8 cellular contexts compared by ENCODE assay signal in genomic region chr9:110427497-110428104, GRCh38.
DNase-seq lines count a peak whose midpoint lies in the region; ATAC-seq and TF ChIP-seq lines count a peak whose summit lies in the region.

No MANE protein-coding gene starts in this region.

- no peaks in the 10 kb centered on the region for H3K9me3 Mint-ChIP-seq in activated CD4-positive, alpha-beta T cell treated with anti-CD3 and anti-CD28 coated beads, Interleukin-2, amount 10 ng/mL, durations not matched to agents 24 days and 14 days

- no peaks in the 10 kb centered on the region for H3K9me3 ChIP-seq in colonic mucosa

- no peaks in the 10 kb centered on the region for H3K36me3 ChIP-seq in colonic mucosa

- peak; percentile 60 for ATAC-seq in HG02588 (IDR thresholded peaks at IDR 0.05; ENCODE audit: unreplicated experiment)
- no peak for ATAC-seq in HG03196 (IDR thresholded peaks at IDR 0.05; ENCODE audit: unreplicated experiment)

- H3K27ac Mint-ChIP-seq in activated CD4-positive, alpha-beta T cell treated with anti-CD3 and anti-CD28 coated beads, Interleukin-2, amount 10 ng/mL, durations not matched to agents 24 days and 14 days, result no peak overlapping the region

- no peaks in the 10 kb centered on the region for H3K4me1 ChIP-seq in colonic mucosa

- H3K4me1 Mint-ChIP-seq in activated CD4-positive, alpha-beta T cell treated with anti-CD3 and anti-CD28 coated beads, Interleukin-2, amount 10 ng/mL, durations not matched to agents 24 days and 14 days, result no peaks in the 10 kb centered on the region

- no peak overlapping the region for H3K4me3 ChIP-seq in colonic mucosa

- intact Hi-C loops in activated CD4-positive, alpha-beta T cell treated with anti-CD3 and anti-CD28 coated beads, Interleukin-2, amount 10 ng/mL, durations not matched to agents 24 days and 14 days (cut with micrococcal nuclease), result loop anchor here (10.0 kb wide), 1 partner anchor 197 kb away; no protein-coding TSS in a partner anchor
- intact Hi-C loops in colonic mucosa (cut with DNase I), result loop anchor here (5.0 kb wide), 2 partner anchors 195 to 245 kb away; no protein-coding TSS in a partner anchor

- no peak overlapping the region for H3K4me3 Mint-ChIP-seq in activated CD4-positive, alpha-beta T cell treated with anti-CD3 and anti-CD28 coated beads, Interleukin-2, amount 10 ng/mL, durations not matched to agents 24 days and 14 days

- no peaks in the 10 kb centered on the region for H3K27me3 Mint-ChIP-seq in activated CD4-positive, alpha-beta T cell treated with anti-CD3 and anti-CD28 coated beads, Interleukin-2, amount 10 ng/mL, durations not matched to agents 24 days and 14 days

- DNase-seq in activated CD4-positive, alpha-beta T cell treated with anti-CD3 and anti-CD28 coated beads, Interleukin-2, amount 10 ng/mL, durations not matched to agents 24 days and 14 days, result peak; percentile 75
- DNase-seq in activated CD4-positive, alpha-beta T cell treated with anti-CD3 and anti-CD28 coated beads, Interleukin-2, amount 50 U/mL, for 1 hour, result no peak
- DNase-seq in NCI-H82 (lab: John Stamatoyannopoulos, UW), result peak; percentile 70
- peak; percentile 65 for DNase-seq in colonic mucosa
- peak; percentile 28 for DNase-seq in mucosa of gallbladder (ENCODE audit: low spot score)
- DNase-seq in NCI-H2081 (lab: John Stamatoyannopoulos, UW), result no peak

- no peaks in the 10 kb centered on the region for H3K36me3 Mint-ChIP-seq in activated CD4-positive, alpha-beta T cell treated with anti-CD3 and anti-CD28 coated beads, Interleukin-2, amount 10 ng/mL, durations not matched to agents 24 days and 14 days (ENCODE audit: low read depth)

- no peaks in the 10 kb centered on the region for H3K27me3 ChIP-seq in colonic mucosa

- H3K27ac ChIP-seq in colonic mucosa, result no peak overlapping the region

- peak; percentile 54 for TF ChIP-seq CTCF in colonic mucosa (IDR thresholded peaks at IDR 0.05)

- H3K9ac ChIP-seq in colonic mucosa (ENCODE audit: low read depth in 2 of 2, low read length in 2 of 2), result no peak overlapping the region

Comparison
In these comparisons a context has a peak if more than half of its experiments do, and no peak if none do; other contexts are left out.
1. DNase-seq: peak in activated CD4-positive, alpha-beta T cell treated with anti-CD3 and anti-CD28 coated beads, Interleukin-2, amount 10 ng/mL, durations not matched to agents 24 days and 14 days (single experiment), NCI-H82 (single experiment), colonic mucosa (single experiment) and mucosa of gallbladder (single experiment); none in activated CD4-positive, alpha-beta T cell treated with anti-CD3 and anti-CD28 coated beads, Interleukin-2, amount 50 U/mL, for 1 hour (single experiment) and NCI-H2081 (0 of 2).